ENCODE assay signal across 11 cellular contexts in genomic region chr18:50644807-50645206, GRCh38.
DNase-seq lines count a peak whose midpoint lies in the region; ATAC-seq and TF ChIP-seq lines count a peak whose summit lies in the region.
"Had no signal": no experiment of that assay in that cellular context is flagged by ENCODE, and none has a peak within 500 bp of the region (broad histone marks: within the 10 kb centered on the region; RNA-seq: fewer than 3 reads in every experiment).

No MANE protein-coding gene starts in this region.

- ATAC-seq in GM23338, result peak; percentile 99
- no peak for ATAC-seq in GM21381 (IDR thresholded peaks at IDR 0.05; ENCODE audit: unreplicated experiment)
- ATAC-seq: activated T-cell treated with anti-CD3 and anti-CD28 coated beads, Interleukin-2, amount 50 U/mL, for 4 hours had no signal

- no peak overlapping the region for H3K27ac Mint-ChIP-seq in GM23338

- H4K20me1 ChIP-seq in GM23338 (replicated peaks; ENCODE audit: insufficient read depth), result no peaks in the 10 kb centered on the region

- H3K79me2 ChIP-seq in GM23338 (replicated peaks; ENCODE audit: insufficient read depth), result no peaks in the 10 kb centered on the region

- no peaks in the 10 kb centered on the region for H3K36me3 ChIP-seq in GM23338 (ENCODE audit: insufficient read depth)
- H3K36me3 ChIP-seq in MG63, result no peaks in the 10 kb centered on the region

- no peak overlapping the region for H3K4me3 Mint-ChIP-seq in GM23338
- H3K4me3 Mint-ChIP-seq: activated T-cell treated with anti-CD3 and anti-CD28 coated beads, Interleukin-2, amount 50 U/mL, for 4 hours had no signal

- H3K9me2 ChIP-seq in GM23338 (ENCODE audit: insufficient read depth), result no peaks in the 10 kb centered on the region

- H3K4me3 ChIP-seq in GM23338 (no peak overlapping the region), MG63 (no peak overlapping the region)

- peak overlapping the region; percentile 96; the same call in 1 of the 2 replicates for H2AFZ ChIP-seq in GM23338

- TF ChIP-seq CTCF in GM23338 (conservative IDR thresholded peaks at IDR 0.05; ENCODE audit: low read depth in 2 of 2) (peak; percentile 64 to 81), GM20000 (IDR thresholded peaks at IDR 0.05; ENCODE audit: extremely low read depth, missing control alignments) (no peak)

- no peaks in the 10 kb centered on the region for H3K9me3 Mint-ChIP-seq in GM23338
- H3K9me3 Mint-ChIP-seq: activated T-cell treated with anti-CD3 and anti-CD28 coated beads, Interleukin-2, amount 50 U/mL, for 4 hours had no signal

- no peaks in the 10 kb centered on the region for H3K27me3 ChIP-seq in GM23338 (ENCODE audit: insufficient read depth)
- no peaks in the 10 kb centered on the region for H3K27me3 ChIP-seq in MG63

- H3F3A ChIP-seq in GM23338 (replicated peaks; ENCODE audit: low read depth), result no peaks in the 10 kb centered on the region

- no peak overlapping the region for H3K4me2 ChIP-seq in GM23338

- no peaks in the 10 kb centered on the region for H3K36me3 Mint-ChIP-seq in GM23338 (ENCODE audit: low read depth)

- H3K27me3 Mint-ChIP-seq in GM23338 (ENCODE audit: insufficient read depth, low read depth, poor library complexity), result peaks cover 4% of the 10 kb centered on the region

- peaks cover 15% of the 10 kb centered on the region for H3K4me1 Mint-ChIP-seq in GM23338

- no peak overlapping the region for H3K27ac ChIP-seq in GM23338 (ENCODE audit: low read depth)

- H3K4me1 ChIP-seq in GM23338 (ENCODE audit: insufficient read depth), result no peaks in the 10 kb centered on the region

- DNase-seq in GM23338 (ENCODE audit: low spot score), result peak; percentile 84
- DNase-seq in NCI-H69 (lab: John Stamatoyannopoulos, UW), result peak; percentile 74
- peak; percentile 13 for DNase-seq in dermis blood vessel endothelial cell
- peak; percentile 31 for DNase-seq in occipital lobe (lab: John Stamatoyannopoulos, UW)
- no peak for DNase-seq in MG63
- no peak for DNase-seq in GM20000 (ENCODE audit: low spot score)
- DNase-seq in putamen (ENCODE audit: low spot score), result no peak
- DNase-seq: activated T-cell treated with anti-CD3 and anti-CD28 coated beads, Interleukin-2, amount 50 U/mL, for 4 hours; Karpas-422; substantia nigra had no signal

- H3K9me3 ChIP-seq in MG63, result no peaks in the 10 kb centered on the region

TF ChIP-seq in GM23338, 12 proteins besides CTCF, POLR2A, EP300 and RAD21:
- TF ChIP-seq ETS1 (IDR thresholded peaks at IDR 0.05) (no peak), ZNF462 (CRISPR knock-in tag; IDR thresholded peaks at IDR 0.05) (peak; percentile 85), NANOG (IDR thresholded peaks at IDR 0.05; ENCODE audit: borderline replicate concordance) (no peak)

Comparison
In these comparisons a context has a peak if more than half of its experiments do, and no peak if none do; other contexts are left out.
1. DNase-seq: peak in GM23338 (single experiment), NCI-H69 (single experiment), dermis blood vessel endothelial cell (single experiment) and occipital lobe (single experiment); none in MG63 (single experiment), GM20000 (single experiment) and putamen (single experiment).